ENCODE assay signal across 8 cellular contexts in the genomic region with DNA sequence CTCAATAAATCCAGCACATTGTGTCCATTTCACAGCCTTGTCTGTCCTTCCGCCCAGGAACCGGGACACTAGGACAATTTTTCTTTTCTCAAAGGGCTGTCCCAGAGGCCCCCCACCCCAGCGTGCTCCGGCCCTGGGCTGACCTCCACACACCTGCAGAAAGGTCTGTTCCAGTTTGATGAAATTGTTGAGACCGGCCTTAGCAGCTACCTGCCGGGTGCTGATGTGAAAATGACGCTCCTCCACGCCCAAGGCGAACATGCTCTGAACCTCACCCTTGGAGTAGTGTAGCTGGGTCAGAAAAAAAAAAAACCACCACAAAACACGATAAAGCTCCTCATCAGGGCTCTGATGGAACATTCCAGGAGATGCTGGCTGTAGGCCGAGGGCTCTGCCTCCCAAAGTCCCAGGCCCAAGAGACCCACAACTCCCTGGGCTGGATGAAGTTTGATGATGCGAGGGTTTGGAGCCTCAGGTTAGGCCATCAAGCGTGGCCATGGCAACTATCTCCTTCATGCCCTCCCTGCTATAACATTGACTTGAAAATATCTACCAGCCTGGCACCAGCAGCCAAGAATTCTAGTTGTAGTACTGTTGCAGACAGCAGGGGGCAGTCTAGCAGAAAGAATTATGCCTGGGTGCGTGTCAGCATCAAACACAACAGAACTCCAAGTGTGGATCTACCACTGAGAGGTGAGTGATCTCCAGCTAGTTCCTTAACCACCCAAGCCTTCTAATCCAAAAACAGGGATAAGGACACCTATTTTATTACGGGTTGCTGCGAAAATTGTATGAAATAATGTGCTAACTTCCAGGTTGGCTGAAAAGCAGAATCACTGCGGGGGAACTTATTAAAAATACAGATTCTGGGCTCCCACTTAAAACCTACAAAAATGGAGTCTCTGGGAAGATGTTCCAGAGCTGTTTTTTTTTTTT.
DNase-seq lines count a peak whose midpoint lies in the region; ATAC-seq, FAIRE-seq and TF ChIP-seq lines count a peak whose summit lies in the region.

No MANE protein-coding gene starts in this region.

- CTCF ChIA-PET in A549 (lab: Yijun Ruan, JAX) = interaction anchor here (0.6 to 21.2 kb wide), 61 partner anchors 10 to 603 kb away, joined by 3 to 344 read pairs (median 5); a partner anchor contains a TSS

- TF ChIP-seq CTCF in A549 (IDR thresholded peaks at IDR 0.05) = peak; percentile 79
- peak; percentile 75 for TF ChIP-seq CTCF in GM13976 (IDR thresholded peaks at IDR 0.05; ENCODE audit: borderline replicate concordance, control extremely low read depth, extremely low read depth, insufficient read depth, missing control alignments)

- no peak overlapping the region for H3K4me3 Mint-ChIP-seq in activated CD4-positive, alpha-beta T cell treated with anti-CD3 and anti-CD28 coated beads, Interleukin-2, amount 10 ng/mL, durations not matched to agents 24 days and 14 days

- H3K4me2 ChIP-seq in A549 = peak overlapping the region; percentile 10; the same call in 1 of the 3 replicates

- peak; percentile 84 to 86 for DNase-seq in A549 (ENCODE audit: low read depth in 1 of 2, low spot score in 1 of 2)
- DNase-seq in GM13976 (ENCODE audit: low spot score) = peak; percentile 84
- DNase-seq in NCI-H446 (lab: John Stamatoyannopoulos, UW) = peak; percentile 57 to 81
- peak; percentile 90 for DNase-seq in activated CD4-positive, alpha-beta T cell treated with anti-CD3 and anti-CD28 coated beads, Interleukin-2, amount 10 ng/mL, durations not matched to agents 24 days and 14 days
- peak; percentile 51 to 73 for DNase-seq in dermis microvascular lymphatic vessel endothelial cell (ENCODE audit: low read depth in 2 of 2)
- peak; percentile 83 for DNase-seq in medulla oblongata (ENCODE audit: extremely low spot score)
- DNase-seq in stimulated activated CD8-positive, alpha-beta memory T cell treated with anti-CD3 and anti-CD28 coated beads, Interleukin-15, amount 100 ng/mL, for 24 hours (ENCODE audit: low read depth) = peak; percentile 40

- POLR2A ChIA-PET in A549 (lab: Yijun Ruan, JAX) = interaction anchor here (0.6 kb wide), 1 partner anchor 428 kb away, joined by 5 read pairs; no protein-coding TSS in a partner anchor

- no peak overlapping the region for H3K4me3 ChIP-seq in A549

- H3K4me1 Mint-ChIP-seq in activated CD4-positive, alpha-beta T cell treated with anti-CD3 and anti-CD28 coated beads, Interleukin-2, amount 10 ng/mL, durations not matched to agents 24 days and 14 days = peaks cover 2% of the 10 kb centered on the region

- H3K27me3 Mint-ChIP-seq in activated CD4-positive, alpha-beta T cell treated with anti-CD3 and anti-CD28 coated beads, Interleukin-2, amount 10 ng/mL, durations not matched to agents 24 days and 14 days = peaks cover 3% of the 10 kb centered on the region

- no peak overlapping the region for H3K27ac Mint-ChIP-seq in activated CD4-positive, alpha-beta T cell treated with anti-CD3 and anti-CD28 coated beads, Interleukin-2, amount 10 ng/mL, durations not matched to agents 24 days and 14 days

- TF ChIP-seq RAD21 in A549 (conservative IDR thresholded peaks at IDR 0.05 in 1 of 2, IDR thresholded peaks at IDR 0.05 in 1 of 2) = peak; percentile 93 to 94

- H3K36me3 Mint-ChIP-seq in activated CD4-positive, alpha-beta T cell treated with anti-CD3 and anti-CD28 coated beads, Interleukin-2, amount 10 ng/mL, durations not matched to agents 24 days and 14 days (ENCODE audit: low read depth) = no peaks in the 10 kb centered on the region

- FAIRE-seq in A549 (lab: Jason Lieb, UNC) = no peak

- in situ Hi-C loops in GM13976 (cut with MboI; ENCODE audit: low sequenced_read_pairs, unreplicated experiment) = no loop called here

- no peak for TF ChIP-seq EP300 in A549 (IDR thresholded peaks at IDR 0.05)

- ATAC-seq in A549 (peak; percentile 61 to 80), HG02763 (IDR thresholded peaks at IDR 0.05; ENCODE audit: unreplicated experiment) (no peak)

- intact Hi-C loops in activated CD4-positive, alpha-beta T cell treated with anti-CD3 and anti-CD28 coated beads, Interleukin-2, amount 10 ng/mL, durations not matched to agents 24 days and 14 days (cut with micrococcal nuclease) = loop anchor here (1.0 to 5.0 kb wide), 4 partner anchors 125 to 405 kb away; no protein-coding TSS in a partner anchor

- no peaks in the 10 kb centered on the region for H3K9me3 ChIP-seq in A549

- peaks cover 35% of the 10 kb centered on the region for H3K4me1 ChIP-seq in A549

- no peaks in the 10 kb centered on the region for H3K9me3 Mint-ChIP-seq in activated CD4-positive, alpha-beta T cell treated with anti-CD3 and anti-CD28 coated beads, Interleukin-2, amount 10 ng/mL, durations not matched to agents 24 days and 14 days

- no peak for TF ChIP-seq POLR2A in A549 (IDR thresholded peaks at IDR 0.05; ENCODE audit: low read length)

- peak overlapping the region; percentile 57 to 77 for H3K27ac ChIP-seq in A549

- 62% methylated on average over 17 of the region's 17 CpGs for WGBS in A549 (ENCODE audit: missing lambda C conversion rate)

TF ChIP-seq in A549, 52 proteins besides CTCF, POLR2A, EP300 and RAD21:
- TF ChIP-seq PHF8 (IDR thresholded peaks at IDR 0.05; ENCODE audit: borderline replicate concordance, low read depth) (no peak), SMC3 (IDR thresholded peaks at IDR 0.05) (peak; percentile 90), FOSB (CRISPR knock-in tag; IDR thresholded peaks at IDR 0.05) (no peak), NFE2L2 (conservative IDR thresholded peaks at IDR 0.05; ENCODE audit: low read length) (no peak), CHD4 (IDR thresholded peaks at IDR 0.05; ENCODE audit: borderline replicate concordance) (no peak), POLR2AphosphoS2 (conservative IDR thresholded peaks at IDR 0.05; ENCODE audit: low read length) (no peak)
- TF ChIP-seq, protein P1, sequence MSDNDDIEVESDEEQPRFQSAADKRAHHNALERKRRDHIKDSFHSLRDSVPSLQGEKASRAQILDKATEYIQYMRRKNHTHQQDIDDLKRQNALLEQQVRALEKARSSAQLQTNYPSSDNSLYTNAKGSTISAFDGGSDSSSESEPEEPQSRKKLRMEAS (IDR thresholded peaks at IDR 0.05) = peak; percentile 26; the same call in 1 of the 2 replicates

Comparison
In these comparisons a context has a peak if more than half of its experiments do, and no peak if none do; other contexts are left out.
1. DNase-seq: peak in every context shown above with its lines; median percentile 90 in activated CD4-positive, alpha-beta T cell treated with anti-CD3 and anti-CD28 coated beads, Interleukin-2, amount 10 ng/mL, durations not matched to agents 24 days and 14 days; 85 in A549; 84 in GM13976; 83 in medulla oblongata; 69 in NCI-H446; 62 in dermis microvascular lymphatic vessel endothelial cell; 40 in stimulated activated CD8-positive, alpha-beta memory T cell treated with anti-CD3 and anti-CD28 coated beads, Interleukin-15, amount 100 ng/mL, for 24 hours.